In genomic region chr11:6259638-6260019, GRCh38 we compare ENCODE assay signal across 8 cellular contexts. TPM values are rescaled to one million over a fixed set of nuclear protein-coding genes. Genes with fewer than 3 reads are reported as not detected.
DNase-seq lines count a peak whose midpoint lies in the region; ATAC-seq lines count a peak whose summit lies in the region.

TSS of gene CCKBR (plus strand) at chr11:6259838. CDS start at chr11:6259929, 91 bp downstream.

- peaks cover 8% of the 10 kb centered on the region for H3K4me1 Mint-ChIP-seq in activated naive CD8-positive, alpha-beta T cell (ENCODE audit: low read depth)
- H3K4me1 Mint-ChIP-seq in stimulated activated memory B cell treated with anti-CD40 and anti-IgM and Interleukin-4, amounts not matched to agents 10 μg/mL and 1 μg/mL and 100 μg/mL, for 72 hours = no peaks in the 10 kb centered on the region

- H3K36me3 Mint-ChIP-seq in activated naive CD8-positive, alpha-beta T cell = no peaks in the 10 kb centered on the region
- H3K36me3 Mint-ChIP-seq in stimulated activated memory B cell treated with anti-CD40 and anti-IgM and Interleukin-4, amounts not matched to agents 10 μg/mL and 1 μg/mL and 100 μg/mL, for 72 hours = no peaks in the 10 kb centered on the region

- no peak within 1 kb of the TSS for H3K27ac Mint-ChIP-seq in activated naive CD8-positive, alpha-beta T cell
- no peak within 1 kb of the TSS for H3K27ac Mint-ChIP-seq in stimulated activated memory B cell treated with anti-CD40 and anti-IgM and Interleukin-4, amounts not matched to agents 10 μg/mL and 1 μg/mL and 100 μg/mL, for 72 hours

- peaks cover 14% of the 10 kb centered on the region for H3K27me3 Mint-ChIP-seq in activated naive CD8-positive, alpha-beta T cell
- peaks cover 6% of the 10 kb centered on the region for H3K27me3 Mint-ChIP-seq in stimulated activated memory B cell treated with anti-CD40 and anti-IgM and Interleukin-4, amounts not matched to agents 10 μg/mL and 1 μg/mL and 100 μg/mL, for 72 hours

- H3K9me3 Mint-ChIP-seq in activated naive CD8-positive, alpha-beta T cell (ENCODE audit: low read depth) = no peaks in the 10 kb centered on the region
- H3K9me3 Mint-ChIP-seq in stimulated activated memory B cell treated with anti-CD40 and anti-IgM and Interleukin-4, amounts not matched to agents 10 μg/mL and 1 μg/mL and 100 μg/mL, for 72 hours = no peaks in the 10 kb centered on the region

- H3K4me3 Mint-ChIP-seq in activated naive CD8-positive, alpha-beta T cell = peak within 1 kb of the TSS; percentile 76
- peak within 1 kb of the TSS; percentile 56 for H3K4me3 Mint-ChIP-seq in stimulated activated memory B cell treated with anti-CD40 and anti-IgM and Interleukin-4, amounts not matched to agents 10 μg/mL and 1 μg/mL and 100 μg/mL, for 72 hours

- peak; percentile 46 for DNase-seq in activated T-cell treated with anti-CD3 and anti-CD28 coated beads, Interleukin-2, amount 50 U/mL, for 1 hour
- DNase-seq in activated T-cell treated with anti-CD3 and anti-CD28 coated beads for 4 hours (no peak), iPS-NIHi7 (ENCODE audit: extremely low spot score) (peak; percentile 75), SW480 (ENCODE audit: low spot score) (no peak), SHP77 treated with DMSO at 0.1 percent for 48 hours (lab: John Stamatoyannopoulos, UW) (no peak), occipital lobe (lab: John Stamatoyannopoulos, UW) (no peak)

- ATAC-seq in stimulated activated memory B cell treated with anti-CD40 and anti-IgM and Interleukin-4, amounts not matched to agents 10 μg/mL and 1 μg/mL and 100 μg/mL, for 72 hours = peak; percentile 38

RNA-seq across cellular contexts. Expression of gene CCKBR, which starts in this region (rescaled TPM):
- total RNA-seq in occipital lobe = 5.3 TPM

Comparison
In these comparisons a context has a peak if more than half of its experiments do, and no peak if none do; other contexts are left out.
1. DNase-seq: peak in activated T-cell treated with anti-CD3 and anti-CD28 coated beads, Interleukin-2, amount 50 U/mL, for 1 hour (single experiment) and iPS-NIHi7 (single experiment); none in activated T-cell treated with anti-CD3 and anti-CD28 coated beads for 4 hours (single experiment), SW480 (single experiment), SHP77 treated with DMSO at 0.1 percent for 48 hours (single experiment) and occipital lobe (single experiment).